ENCODE assay signal across 18 cellular contexts in genomic region chr3:123672429-123673146, GRCh38.
DNase-seq lines count a peak whose midpoint lies in the region; ATAC-seq, FAIRE-seq and TF ChIP-seq lines count a peak whose summit lies in the region.
"Had no signal": no experiment of that assay in that cellular context is flagged by ENCODE, and none has a peak within 500 bp of the region (broad histone marks: within the 10 kb centered on the region; RNA-seq: fewer than 3 reads in every experiment).

No MANE protein-coding gene starts in this region.

- peaks cover 17 to 69% (median 38%) of the 10 kb centered on the region in 10 experiments for H3K4me1 ChIP-seq in BLaER1 treated with 17β-estradiol and CSF1 and Interleukin-3, amounts not matched to agents 10 nM and 100 nM
- peaks cover 0 to 100% (median 86%) of the 10 kb centered on the region in 4 donors for H3K4me1 ChIP-seq in sigmoid colon

- 0 out of 22 replicates have a peak, but pooled peaks cover 0 to 5% (median 0%) of the 10 kb centered on the region in 11 experiments for H3K9me3 ChIP-seq in BLaER1 treated with 17β-estradiol and CSF1 and Interleukin-3, amounts not matched to agents 10 nM and 100 nM (replicated peaks in 1 of 11)
- no peaks in the 10 kb centered on the region for H3K9me3 ChIP-seq in sigmoid colon
- H3K9me3 ChIP-seq: MG63 had no signal

- 38 to 71% methylated on average over 3 of the region's 3 CpGs for WGBS in sigmoid colon, 2 donors

- peak overlapping the region in 6 of 11 experiments; percentile 7 to 47 (median 23); a peak in 8 of 22 replicates for H3K4me2 ChIP-seq in BLaER1 treated with 17β-estradiol and CSF1 and Interleukin-3, amounts not matched to agents 10 nM and 100 nM
- H3K4me2 ChIP-seq: PC-9 had no signal

- H3K4me3 ChIP-seq in BLaER1 treated with 17β-estradiol and CSF1 and Interleukin-3, amounts not matched to agents 10 nM and 100 nM = no peak overlapping the region
- no peak overlapping the region for H3K4me3 ChIP-seq in sigmoid colon
- H3K4me3 ChIP-seq: GM23248, MG63, PC-9 had no signal

- DNase-seq in NCI-H1694 (lab: John Stamatoyannopoulos, UW) (peak; percentile 29), left colon (no peak), sigmoid colon (no peak), GM19239 (ENCODE audit: insufficient read length, low spot score) (no peak), GOT3 (lab: John Stamatoyannopoulos, UW) (no peak)
- no peak for DNase-seq in stimulated activated CD4-positive, alpha-beta T cell treated with anti-CD3 and anti-CD28 coated beads, Interleukin-4, amount 100 ng/mL, for 24 hours
- no peak for DNase-seq in effector CD4-positive, alpha-beta T cell
- DNase-seq: AML-193; CD4-positive, alpha-beta memory T cell; GF-D8; GM23248; KG1; MG63; NCI-H1105 treated with DMSO at 0.1 percent for 48 hours; NCI-H2029 treated with DMSO at 0.1 percent for 48 hours; NCI-H526 treated with DMSO at 0.1 percent for 48 hours; PC-9 had no signal

- no peak for TF ChIP-seq CTCF in sigmoid colon (IDR thresholded peaks at IDR 0.05)

- no peaks in the 10 kb centered on the region for H4K20me1 ChIP-seq in BLaER1 treated with 17β-estradiol and CSF1 and Interleukin-3, amounts not matched to agents 10 nM and 100 nM

- no peaks in the 10 kb centered on the region for H3K27me3 ChIP-seq in BLaER1 treated with 17β-estradiol and CSF1 and Interleukin-3, amounts not matched to agents 10 nM and 100 nM
- no peaks in the 10 kb centered on the region for H3K27me3 ChIP-seq in sigmoid colon
- H3K27me3 ChIP-seq: MG63 had no signal

- H3K9ac ChIP-seq in BLaER1 treated with 17β-estradiol and CSF1 and Interleukin-3, amounts not matched to agents 10 nM and 100 nM = no peak overlapping the region
- H3K9ac ChIP-seq: GM23248 had no signal

- no peak for TF ChIP-seq EP300 in sigmoid colon (IDR thresholded peaks at IDR 0.05)

- peak; percentile 55 for ATAC-seq in left colon

- intact Hi-C loops in left colon (cut with DNase I, micrococcal nuclease) = no loop called here
- intact Hi-C loops in sigmoid colon (cut with DNase I) = no loop called here

- no peak for FAIRE-seq in GM19239 (lab: Jason Lieb, UNC)

- no peak for TF ChIP-seq POLR2A in sigmoid colon (IDR thresholded peaks at IDR 0.05)

- no peak overlapping the region for H3K27ac ChIP-seq in BLaER1 treated with 17β-estradiol and CSF1 and Interleukin-3, amounts not matched to agents 10 nM and 100 nM
- peak overlapping the region; percentile 89 to 98 (median 94) for H3K27ac ChIP-seq in sigmoid colon
- H3K27ac ChIP-seq: GM23248, PC-9 had no signal

- peaks cover 0 to 43% (median 0%) of the 10 kb centered on the region in 11 experiments; a peak in 10 of 22 replicates for H3K36me3 ChIP-seq in BLaER1 treated with 17β-estradiol and CSF1 and Interleukin-3, amounts not matched to agents 10 nM and 100 nM
- H3K36me3 ChIP-seq in sigmoid colon = peaks cover 0 to 55% (median 19%) of the 10 kb centered on the region in 4 donors

Comparison
In these comparisons a context has a peak if more than half of its experiments do, and no peak if none do; other contexts are left out.
1. H3K27ac ChIP-seq: peak in sigmoid colon (4 of 4); none in BLaER1 treated with 17β-estradiol and CSF1 and Interleukin-3, amounts not matched to agents 10 nM and 100 nM (0 of 11).